14 cellular contexts compared by ENCODE assay signal in genomic region chr11:115699733-115700132, GRCh38.
DNase-seq lines count a peak whose midpoint lies in the region; ATAC-seq and TF ChIP-seq lines count a peak whose summit lies in the region.
"Had no signal": no experiment of that assay in that cellular context is flagged by ENCODE, and none has a peak within 500 bp of the region (broad histone marks: within the 10 kb centered on the region; RNA-seq: fewer than 3 reads in every experiment).

No MANE protein-coding gene starts in this region.

- no peaks in the 10 kb centered on the region for H3K36me3 Mint-ChIP-seq in MCF 10A (ENCODE audit: insufficient read depth, unreplicated experiment)
- H3K36me3 Mint-ChIP-seq in nephron progenitor cell (ENCODE audit: low read depth), result peaks cover 17% of the 10 kb centered on the region
- no peaks in the 10 kb centered on the region for H3K36me3 Mint-ChIP-seq in activated T-cell treated with anti-CD3 and anti-CD28 coated beads, Interleukin-2, amount 50 U/mL, for 4 hours (ENCODE audit: insufficient read depth)
- H3K36me3 Mint-ChIP-seq: naive thymus-derived CD4-positive, alpha-beta T cell had no signal

- no peak for TF ChIP-seq CTCF in breast epithelium (IDR thresholded peaks at IDR 0.05)
- no peak for TF ChIP-seq CTCF in MCF 10A (IDR thresholded peaks at IDR 0.05; ENCODE audit: unreplicated experiment)
- TF ChIP-seq CTCF in fibroblast of lung (conservative IDR thresholded peaks at IDR 0.05 in 1 of 2, IDR thresholded peaks at IDR 0.05 in 1 of 2; ENCODE audit: low read depth in 1 of 2, low read length in 2 of 2), result no peak
- TF ChIP-seq CTCF in nephron progenitor cell (IDR thresholded peaks at IDR 0.05), result no peak

- no peaks in the 10 kb centered on the region for H3K4me1 Mint-ChIP-seq in MCF 10A (ENCODE audit: insufficient read depth, unreplicated experiment)
- peaks cover 72% of the 10 kb centered on the region for H3K4me1 Mint-ChIP-seq in nephron progenitor cell
- no peaks in the 10 kb centered on the region for H3K4me1 Mint-ChIP-seq in activated T-cell treated with anti-CD3 and anti-CD28 coated beads, Interleukin-2, amount 50 U/mL, for 4 hours (ENCODE audit: low read depth)
- H3K4me1 Mint-ChIP-seq: naive thymus-derived CD4-positive, alpha-beta T cell had no signal

- H3K27me3 Mint-ChIP-seq in MCF 10A (ENCODE audit: insufficient read depth, unreplicated experiment), result no peaks in the 10 kb centered on the region
- no peaks in the 10 kb centered on the region for H3K27me3 Mint-ChIP-seq in nephron progenitor cell (ENCODE audit: low read depth, poor library complexity)
- H3K27me3 Mint-ChIP-seq in activated T-cell treated with anti-CD3 and anti-CD28 coated beads, Interleukin-2, amount 50 U/mL, for 4 hours (ENCODE audit: low read depth), result peaks cover 8% of the 10 kb centered on the region

- H3K9me3 ChIP-seq in breast epithelium (no peaks in the 10 kb centered on the region), fibroblast of lung (ENCODE audit: control insufficient read depth, insufficient read depth, low read depth, low read length) (no peaks in the 10 kb centered on the region)
- H3K9me3 ChIP-seq: A549 had no signal

- H3K4me1 ChIP-seq in breast epithelium (no peaks in the 10 kb centered on the region), fibroblast of lung (ENCODE audit: control insufficient read depth, extremely low read depth, insufficient read depth, low read length) (peaks cover 2% of the 10 kb centered on the region)
- H3K4me1 ChIP-seq: A549 had no signal

- H3K27me3 ChIP-seq in breast epithelium, result no peaks in the 10 kb centered on the region
- no peaks in the 10 kb centered on the region for H3K27me3 ChIP-seq in fibroblast of lung (ENCODE audit: control insufficient read depth, insufficient read depth, low read length)

- H3K27ac Mint-ChIP-seq in MCF 10A (ENCODE audit: low read depth, unreplicated experiment) (no peak overlapping the region), nephron progenitor cell (peak overlapping the region; percentile 25)
- H3K27ac Mint-ChIP-seq: naive thymus-derived CD4-positive, alpha-beta T cell had no signal

- no peak for TF ChIP-seq POLR2A in breast epithelium (IDR thresholded peaks at IDR 0.05)

- no peak overlapping the region for H3K9ac ChIP-seq in fibroblast of lung (ENCODE audit: insufficient read depth, low read length)

- H3K9me3 Mint-ChIP-seq in MCF 10A (ENCODE audit: unreplicated experiment) (peaks cover 7% of the 10 kb centered on the region), nephron progenitor cell (peaks cover 21% of the 10 kb centered on the region)
- no peaks in the 10 kb centered on the region for H3K9me3 Mint-ChIP-seq in activated T-cell treated with anti-CD3 and anti-CD28 coated beads, Interleukin-2, amount 50 U/mL, for 4 hours

- BruUV-seq in MCF 10A (replicated peaks; lab: Mats Ljungman, UMichigan), result no TSS peak

- H3K27ac ChIP-seq in breast epithelium, result peak overlapping the region; percentile 52 to 59
- H3K27ac ChIP-seq in fibroblast of lung (ENCODE audit: insufficient read depth, low read length), result no peak overlapping the region
- H3K27ac ChIP-seq: A549 had no signal

- intact Hi-C loops in breast epithelium (cut with DNase I; ENCODE audit: low total_unique reads) (no loop called here), MCF 10A (cut with micrococcal nuclease) (no loop called here)

- H3K36me3 ChIP-seq in breast epithelium, result no peaks in the 10 kb centered on the region
- no peaks in the 10 kb centered on the region for H3K36me3 ChIP-seq in fibroblast of lung (ENCODE audit: control insufficient read depth, insufficient read depth, low read length)

- ATAC-seq in HG02885 (IDR thresholded peaks at IDR 0.05; ENCODE audit: poor library complexity, unreplicated experiment), result no peak
- ATAC-seq in activated T-cell treated with anti-CD3 and anti-CD28 coated beads, Interleukin-2, amount 50 U/mL, for 4 hours, result no peak
- ATAC-seq: A549; naive thymus-derived CD4-positive, alpha-beta T cell had no signal

- no peak overlapping the region for H2AFZ ChIP-seq in fibroblast of lung (ENCODE audit: low read length)

- H3K4me2 ChIP-seq in fibroblast of lung (ENCODE audit: extremely low read depth, insufficient read depth, low read length), result no peak overlapping the region
- H3K4me2 ChIP-seq: A549 had no signal

- H3K79me2 ChIP-seq in fibroblast of lung (ENCODE audit: control insufficient read depth, insufficient read depth, low read length), result no peaks in the 10 kb centered on the region

- no peak overlapping the region for H3K4me3 Mint-ChIP-seq in MCF 10A (ENCODE audit: unreplicated experiment)
- no peak overlapping the region for H3K4me3 Mint-ChIP-seq in nephron progenitor cell
- H3K4me3 Mint-ChIP-seq in activated T-cell treated with anti-CD3 and anti-CD28 coated beads, Interleukin-2, amount 50 U/mL, for 4 hours, result no peak overlapping the region
- H3K4me3 Mint-ChIP-seq: naive thymus-derived CD4-positive, alpha-beta T cell had no signal

- POLR2A ChIA-PET in MCF 10A (lab: Yijun Ruan, JAX), result no interaction called here

- DNase-seq in breast epithelium (ENCODE audit: low spot score in 2 of 2), result peak in 1 of 2 donors; percentile 67
- DNase-seq in MCF 10A (ENCODE audit: unreplicated experiment), result no peak
- DNase-seq in fibroblast of lung (ENCODE audit: low read depth in 2 of 2), result peak; percentile 25 to 99
- DNase-seq in nephron progenitor cell, result no peak
- no peak for DNase-seq in activated T-cell treated with anti-CD3 and anti-CD28 coated beads, Interleukin-2, amount 50 U/mL, for 4 hours
- DNase-seq in NOMO-1 (lab: John Stamatoyannopoulos, UW; ENCODE audit: unreplicated experiment in 2 of 2), result no peak
- DNase-seq in LoVo (ENCODE audit: low spot score), result no peak
- DNase-seq: activated naive CD4-positive, alpha-beta T cell treated with Interleukin-2 at 50 U/mL for 16 hours; DMS153; naive thymus-derived CD4-positive, alpha-beta T cell; SHP77 treated with DMSO at 0.1 percent for 48 hours had no signal

- no peaks in the 10 kb centered on the region for H4K20me1 ChIP-seq in fibroblast of lung (ENCODE audit: control insufficient read depth, extremely low read depth, insufficient read depth, low read length)

- H3K4me3 ChIP-seq in breast epithelium (no peak overlapping the region), fibroblast of lung (replicated peaks in 1 of 4; ENCODE audit: control extremely low read depth in 1 of 4, insufficient read depth in 1 of 4, low read depth in 3 of 4, low read length in 4 of 4) (no peak overlapping the region)
- H3K4me3 ChIP-seq: A549, coronary artery had no signal

- CTCF ChIA-PET in MCF 10A (lab: Yijun Ruan, JAX), result interaction anchor here (0.6 kb wide), 1 partner anchor 218 kb away, joined by 3 read pairs; no protein-coding TSS in a partner anchor

Comparison
In these comparisons a context has a peak if more than half of its experiments do, and no peak if none do; other contexts are left out.
1. DNase-seq: peak in fibroblast of lung (2 of 2); none in MCF 10A (single experiment), nephron progenitor cell (single experiment), activated T-cell treated with anti-CD3 and anti-CD28 coated beads, Interleukin-2, amount 50 U/mL, for 4 hours (single experiment), NOMO-1 (0 of 2) and LoVo (single experiment).